9 cellular contexts compared by ENCODE assay signal in genomic region chr1:145404949-145405348, GRCh38. TPM values are rescaled to one million over a fixed set of nuclear protein-coding genes. Genes with fewer than 3 reads are reported as not detected.
DNase-seq lines count a peak whose midpoint lies in the region; ATAC-seq and TF ChIP-seq lines count a peak whose summit lies in the region.
"Not testable (repeated sequence)": the region's sequence is repeated elsewhere in the genome, so short reads cannot be mapped to it uniquely, and the experiment has no call there.
"Had no signal": no experiment of that assay in that cellular context is flagged by ENCODE, and none has a peak within 500 bp of the region (broad histone marks: within the 10 kb centered on the region; RNA-seq: fewer than 3 reads in every experiment).

No MANE protein-coding gene starts in this region.

- not testable (repeated sequence) for H3K36me3 Mint-ChIP-seq in H9 (ENCODE audit: insufficient read depth in 1 of 3, low read depth in 3 of 3)

- not testable (repeated sequence) for H3K36me3 ChIP-seq in OCI-LY1 (ENCODE audit: insufficient read depth, low read length); right lobe of liver; smooth muscle cell (ENCODE audit: low read depth)

- H3K56ac ChIP-seq in H9 (ENCODE audit: insufficient read length, low read depth, low read length), result not testable (repeated sequence)

- H3K4ac ChIP-seq in H9 (ENCODE audit: low read depth, low read length), result not testable (repeated sequence)

- not testable (repeated sequence) for H4K5ac ChIP-seq in H9 (ENCODE audit: insufficient read length, low read depth, low read length)

- not testable (repeated sequence) for H3K79me1 ChIP-seq in H9 (ENCODE audit: insufficient read depth, low read depth, low read length, poor library complexity, severe bottlenecking)

- H2BK20ac ChIP-seq in H9 (ENCODE audit: low read depth, low read length, poor library complexity, severe bottlenecking), result not testable (repeated sequence)

- TF ChIP-seq POLR2A in right lobe of liver (IDR thresholded peaks at IDR 0.05), result not testable (repeated sequence)

- not testable (repeated sequence) for H3K4me3 Mint-ChIP-seq in H9

- ATAC-seq in right lobe of liver, result not testable (repeated sequence)

- not testable (repeated sequence) for H3K9me3 ChIP-seq in H9 (ENCODE audit: control insufficient read depth, low read depth, low read length); OCI-LY1 (ENCODE audit: low read length); right lobe of liver; smooth muscle cell (replicated peaks; ENCODE audit: low read depth)

- H3K14ac ChIP-seq in H9 (ENCODE audit: insufficient read depth, low read length), result not testable (repeated sequence)

- H3K79me2 ChIP-seq in H9 (ENCODE audit: insufficient read depth, low read length); OCI-LY1 (ENCODE audit: insufficient read depth, low read length); smooth muscle cell (ENCODE audit: low read depth): not testable (repeated sequence)

- not testable (repeated sequence) for H3K9ac ChIP-seq in H9 (ENCODE audit: extremely low read depth, insufficient read length, low read length); OCI-LY1 (ENCODE audit: low read length); smooth muscle cell (ENCODE audit: low read depth)

- H3K18ac ChIP-seq in H9 (ENCODE audit: insufficient read length, low read depth, low read length), result not testable (repeated sequence)

- TF ChIP-seq CTCF in AG10803 (conservative IDR thresholded peaks at IDR 0.05; ENCODE audit: low read length), result not testable (repeated sequence)
- TF ChIP-seq CTCF in H9 (conservative IDR thresholded peaks at IDR 0.05) (peak; percentile 38; the same call in 1 of the 3 replicates), OCI-LY1 (IDR thresholded peaks at IDR 0.05; ENCODE audit: low read length) (peak; percentile 19), right lobe of liver (IDR thresholded peaks at IDR 0.05) (peak in 3 of 4 donors; percentile 16 to 32 (median 20)), smooth muscle cell (IDR thresholded peaks at IDR 0.05; ENCODE audit: borderline replicate concordance, insufficient read depth, poor library complexity, severe bottlenecking) (peak; percentile 13)

- not testable (repeated sequence) for H3T11ph ChIP-seq in H9 (ENCODE audit: low read length)

- not testable (repeated sequence) for H3K4me1 ChIP-seq in H9 (ENCODE audit: insufficient read depth, low read length); OCI-LY1 (ENCODE audit: insufficient read depth, low read length, severe bottlenecking); right lobe of liver; smooth muscle cell (ENCODE audit: low read depth)

- not testable (repeated sequence) for H3F3A ChIP-seq in OCI-LY1 (ENCODE audit: insufficient read depth, low read length); smooth muscle cell (ENCODE audit: low read depth)

- not testable (repeated sequence) for H2BK15ac ChIP-seq in H9 (ENCODE audit: low read depth, low read length)

- not testable (repeated sequence) for H2AK5ac ChIP-seq in H9 (ENCODE audit: insufficient read length, low read length)

- not testable (repeated sequence) for H3K27ac Mint-ChIP-seq in H9

- H4K20me1 ChIP-seq in H9 (ENCODE audit: control insufficient read depth, insufficient read depth, insufficient read length); OCI-LY1 (ENCODE audit: insufficient read depth, low read length); smooth muscle cell (ENCODE audit: low read depth): not testable (repeated sequence)

- H2AFZ ChIP-seq in H9 (ENCODE audit: low read length); OCI-LY1 (ENCODE audit: low read length); smooth muscle cell (ENCODE audit: low read depth): not testable (repeated sequence)

- H3K4me1 Mint-ChIP-seq in H9, result not testable (repeated sequence)

- not testable (repeated sequence) for H3K27me3 Mint-ChIP-seq in H9 (ENCODE audit: low read depth)

- WGBS in H9 (ENCODE audit: extremely low coverage, insufficient read length, low lambda C conversion rate), result no CpG with 5 or more reads among the region's 7 CpGs
- 29% methylated on average over 4 of the region's 7 CpGs for WGBS in right lobe of liver (ENCODE audit: insufficient coverage, low coverage, low lambda C conversion rate, missing lambda C conversion rate)
- 31% methylated on average over 4 of the region's 7 CpGs for WGBS in smooth muscle cell (ENCODE audit: low lambda C conversion rate)

- not testable (repeated sequence) for H2BK120ac ChIP-seq in H9 (ENCODE audit: low read depth, low read length, poor library complexity, severe bottlenecking)

- not testable (repeated sequence) for H3K27me3 ChIP-seq in H9 (ENCODE audit: insufficient read depth, low read length); OCI-LY1 (ENCODE audit: insufficient read depth, low read length); right lobe of liver; smooth muscle cell (ENCODE audit: low read depth)

- not testable (repeated sequence) for H3K27ac ChIP-seq in H9 (ENCODE audit: insufficient read length, low read depth, low read length); OCI-LY1 (ENCODE audit: low read depth, low read length, poor library complexity, severe bottlenecking); smooth muscle cell (ENCODE audit: low read depth)
- peak overlapping the region in 2 of 3 donors; percentile 37 to 67 for H3K27ac ChIP-seq in right lobe of liver

- not testable (repeated sequence) for H3K4me3 ChIP-seq in AG10803 (ENCODE audit: low read length); OCI-LY1 (ENCODE audit: low read depth, low read length, poor library complexity, severe bottlenecking); right lobe of liver; smooth muscle cell

- not testable (repeated sequence) for H3K23ac ChIP-seq in H9 (ENCODE audit: insufficient read length, low read depth, low read length)

- not testable (repeated sequence) for H3K9me2 ChIP-seq in OCI-LY1 (ENCODE audit: low read depth, low read length)

- not testable (repeated sequence) for H3K9me3 Mint-ChIP-seq in H9

- not testable (repeated sequence) for H3K23me2 ChIP-seq in H9 (ENCODE audit: insufficient read length, low read depth, low read length, poor library complexity, severe bottlenecking)

- intact Hi-C loops in right lobe of liver (cut with DNase I), result not testable (repeated sequence)

- not testable (repeated sequence) for H2BK12ac ChIP-seq in H9 (ENCODE audit: insufficient read length, low read depth, low read length)

- H3K4me2 ChIP-seq in H9 (ENCODE audit: insufficient read depth, insufficient read length, low read length); OCI-LY1 (ENCODE audit: low read length); smooth muscle cell: not testable (repeated sequence)

- H4K8ac ChIP-seq in H9 (replicated peaks; ENCODE audit: insufficient read length, low read depth, low read length), result not testable (repeated sequence)

- H4K91ac ChIP-seq in H9 (ENCODE audit: insufficient read length, low read depth, low read length), result not testable (repeated sequence)

- not testable (repeated sequence) for H2BK5ac ChIP-seq in H9 (ENCODE audit: insufficient read length, low read length)

- DNase-seq in AG10803 (ENCODE audit: low read depth) (peak; percentile 42), astrocyte of the hippocampus (ENCODE audit: low read depth, low spot score) (peak; percentile 12), dermis blood vessel endothelial cell (peak; percentile 30), fibroblast of peridontal ligament (ENCODE audit: extremely low read depth) (peak; percentile 31), right lobe of liver (peak in 2 of 3 donors; percentile 48 to 64)
- DNase-seq in H9; smooth muscle cell (lab: John Stamatoyannopoulos, UW; ENCODE audit: unreplicated experiment): not testable (repeated sequence)

RNA-seq across cellular contexts. Expression of gene NBPF20, which starts 20.5 kb away (rescaled TPM):
- 0.22 and 0.28 TPM in 2 replicates for total RNA-seq in H9 (2021)
- total RNA-seq in dermis blood vessel endothelial cell, result 3.2 and 5.6 TPM in 2 replicates
- total RNA-seq in right lobe of liver, result 10 to 100 TPM in 2 of 6 experiments, 1 to 10 TPM in 4; 4.0 to 12.4 (median 5.8) TPM
- 2.6 and 3.3 TPM in 2 replicates for total RNA-seq in smooth muscle cell
- polyA plus RNA-seq in smooth muscle cell, result 0.91 and 1.7 TPM in 2 replicates
- polyA plus RNA-seq: CD14-positive monocyte had no signal
